In genomic region chr11:10130872-10131271, GRCh38 we compare ENCODE assay signal across 22 cellular contexts.
DNase-seq lines count a peak whose midpoint lies in the region; ATAC-seq, FAIRE-seq and TF ChIP-seq lines count a peak whose summit lies in the region.
"Had no signal": no experiment of that assay in that cellular context is flagged by ENCODE, and none has a peak within 500 bp of the region (broad histone marks: within the 10 kb centered on the region; RNA-seq: fewer than 3 reads in every experiment).

No MANE protein-coding gene starts in this region.

- no peaks in the 10 kb centered on the region for H3K79me2 ChIP-seq in K562 (ENCODE audit: control insufficient read depth, insufficient read depth, low read length)

- 74% methylated on average over 3 of the region's 3 CpGs for WGBS in A549 (ENCODE audit: missing lambda C conversion rate)
- WGBS in K562 (ENCODE audit: insufficient coverage, low coverage, missing lambda C conversion rate) = 12% methylated on average over 3 of the region's 3 CpGs

- no peak for TF ChIP-seq POLR2A in A549 (IDR thresholded peaks at IDR 0.05; ENCODE audit: low read length)
- TF ChIP-seq POLR2A in GM12892 (IDR thresholded peaks at IDR 0.05; ENCODE audit: low read depth, low read length) = no peak
- no peak for TF ChIP-seq POLR2A in H54 (IDR thresholded peaks at IDR 0.05; ENCODE audit: low read depth, low read length)
- TF ChIP-seq POLR2A in K562 (conservative IDR thresholded peaks at IDR 0.05) = no peak

- no peaks in the 10 kb centered on the region for H3K9me1 ChIP-seq in K562 (ENCODE audit: control insufficient read depth, insufficient read depth, low read length)

- no peak overlapping the region for H3K9ac ChIP-seq in K562 (ENCODE audit: insufficient read depth in 1 of 2, low read depth in 2 of 2, low read length in 2 of 2)
- H3K9ac ChIP-seq: BLaER1 treated with 17β-estradiol and CSF1 and Interleukin-3, amounts not matched to agents 10 nM and 100 nM had no signal

- no peak overlapping the region for H3K4me2 ChIP-seq in A549
- no peak overlapping the region for H3K4me2 ChIP-seq in K562 (ENCODE audit: insufficient read depth, low read length)
- H3K4me2 ChIP-seq: BLaER1 treated with 17β-estradiol and CSF1 and Interleukin-3, amounts not matched to agents 10 nM and 100 nM had no signal

- ATAC-seq in A549 (no peak), K562 (no peak)
- ATAC-seq: CD8-positive, alpha-beta T cell had no signal

- no TSS peak for BruUV-seq in K562 (replicated peaks; lab: Mats Ljungman, UMichigan)

- no peaks in the 10 kb centered on the region for H3K27me3 ChIP-seq in K562 (ENCODE audit: control insufficient read depth in 2 of 2, insufficient read depth in 2 of 2, low read length in 2 of 2)
- H3K27me3 ChIP-seq: BLaER1 treated with 17β-estradiol and CSF1 and Interleukin-3, amounts not matched to agents 10 nM and 100 nM had no signal

- CTCF ChIA-PET in A549 (lab: Yijun Ruan, JAX) = no interaction called here
- CTCF ChIA-PET in K562 (lab: Yijun Ruan, JAX; ENCODE audit: low intra/inter-chr PET ratio) = no interaction called here

- H3K27ac ChIP-seq in A549 (peak overlapping the region in 1 of 2 experiments; percentile 18; a peak in 1 of 6 replicates), K562 (ENCODE audit: extremely low read depth, low read depth, low read length) (no peak overlapping the region)
- H3K27ac ChIP-seq: BLaER1 treated with 17β-estradiol and CSF1 and Interleukin-3, amounts not matched to agents 10 nM and 100 nM; C4-2B had no signal

- no peak overlapping the region for H2AFZ ChIP-seq in K562 (ENCODE audit: low read depth, low read length)

- POLR2A ChIA-PET in A549 (lab: Yijun Ruan, JAX) (no interaction called here), K562 (lab: Yijun Ruan, JAX) (no interaction called here)

- DNase-seq in A549 (ENCODE audit: low read depth in 1 of 2, low spot score in 1 of 2) (no peak), GM12892 (ENCODE audit: insufficient read length) (no peak), H54 (ENCODE audit: insufficient read length, low spot score) (no peak), K562 (ENCODE audit: extremely low read depth in 1 of 4, low spot score in 3 of 4) (no peak), NCI-H774 (lab: John Stamatoyannopoulos, UW) (no peak), iPS-NIHi11 (ENCODE audit: low spot score) (no peak), NCI-H146 treated with DMSO at 0.1 percent for 48 hours (lab: John Stamatoyannopoulos, UW; ENCODE audit: unreplicated experiment) (no peak)
- DNase-seq: 8988T; AML-193; Caco-2; Calu3; CD4-positive, alpha-beta T cell; CD8-positive, alpha-beta T cell; DMS79 treated with DMSO at 0.1 percent for 48 hours; GF-D8 had no signal

- intact Hi-C loops in K562 (cut with micrococcal nuclease) = no loop called here

- TF ChIP-seq CTCF in A549 (IDR thresholded peaks at IDR 0.05) (no peak), K562 (IDR thresholded peaks at IDR 0.05 in 2 of 3, conservative IDR thresholded peaks at IDR 0.05 in 1 of 3; ENCODE audit: insufficient read depth in 2 of 3, low read depth in 1 of 3, low read length in 3 of 3) (no peak)

- H3K4me1 ChIP-seq in A549 = peaks cover 4% of the 10 kb centered on the region; the same call in 1 of the 3 replicates
- no peaks in the 10 kb centered on the region for H3K4me1 ChIP-seq in K562 (replicated peaks in 1 of 2; ENCODE audit: control insufficient read depth in 2 of 2, insufficient read depth in 2 of 2, low read length in 2 of 2)
- H3K4me1 ChIP-seq: BLaER1 treated with 17β-estradiol and CSF1 and Interleukin-3, amounts not matched to agents 10 nM and 100 nM; Caco-2 had no signal

- FAIRE-seq in A549 (lab: Jason Lieb, UNC) (peak; percentile 36), GM12892 (lab: Jason Lieb, UNC) (peak; percentile 17), H54 (lab: Jason Lieb, UNC) (peak; percentile 52), K562 (lab: Jason Lieb, UNC) (no peak)
- FAIRE-seq: A204.1, D721Med, G401.6, GM12891, GM18507 had no signal

- H3K36me3 ChIP-seq in K562 (ENCODE audit: control insufficient read depth, insufficient read depth, low read length) = no peaks in the 10 kb centered on the region

- TF ChIP-seq EP300 in A549 (IDR thresholded peaks at IDR 0.05) = no peak
- TF ChIP-seq EP300 in K562 (IDR thresholded peaks at IDR 0.05; ENCODE audit: low read length) = no peak

- H3K9me3 ChIP-seq in A549 (peaks cover 14% of the 10 kb centered on the region; the same call in 2 of the 3 replicates), K562 (replicated peaks; ENCODE audit: control insufficient read depth, insufficient read depth, low read depth, low read length) (no peaks in the 10 kb centered on the region)

- H3K4me3 ChIP-seq in A549 (no peak overlapping the region), K562 (no peak overlapping the region)
- H3K4me3 ChIP-seq: BLaER1 treated with 17β-estradiol and CSF1 and Interleukin-3, amounts not matched to agents 10 nM and 100 nM had no signal

- no peaks in the 10 kb centered on the region for H4K20me1 ChIP-seq in K562 (replicated peaks; ENCODE audit: control insufficient read depth, insufficient read depth, low read length)

- in situ Hi-C loops in K562 (cut with MboI) = loop anchor here (5.0 kb wide), 1 partner anchor 509 kb away; no protein-coding TSS in a partner anchor

- TF ChIP-seq RAD21 in A549 (conservative IDR thresholded peaks at IDR 0.05 in 1 of 2, IDR thresholded peaks at IDR 0.05 in 1 of 2) (no peak), K562 (CRISPR knock-in tag; conservative IDR thresholded peaks at IDR 0.05 in 1 of 2, IDR thresholded peaks at IDR 0.05 in 1 of 2) (no peak)

TF ChIP-seq in A549, 52 proteins besides CTCF, POLR2A, EP300 and RAD21:
- no peak for TF ChIP-seq TP53 (CRISPR knock-in tag; IDR thresholded peaks at IDR 0.05)
- peak; percentile 12 for TF ChIP-seq MAFK (IDR thresholded peaks at IDR 0.05; ENCODE audit: partially characterized antibody)
- TF ChIP-seq FOXS1 (CRISPR knock-in tag; IDR thresholded peaks at IDR 0.05) = no peak

TF ChIP-seq in K562, 482 proteins besides CTCF, POLR2A, EP300 and RAD21:
- TF ChIP-seq, protein P1, sequence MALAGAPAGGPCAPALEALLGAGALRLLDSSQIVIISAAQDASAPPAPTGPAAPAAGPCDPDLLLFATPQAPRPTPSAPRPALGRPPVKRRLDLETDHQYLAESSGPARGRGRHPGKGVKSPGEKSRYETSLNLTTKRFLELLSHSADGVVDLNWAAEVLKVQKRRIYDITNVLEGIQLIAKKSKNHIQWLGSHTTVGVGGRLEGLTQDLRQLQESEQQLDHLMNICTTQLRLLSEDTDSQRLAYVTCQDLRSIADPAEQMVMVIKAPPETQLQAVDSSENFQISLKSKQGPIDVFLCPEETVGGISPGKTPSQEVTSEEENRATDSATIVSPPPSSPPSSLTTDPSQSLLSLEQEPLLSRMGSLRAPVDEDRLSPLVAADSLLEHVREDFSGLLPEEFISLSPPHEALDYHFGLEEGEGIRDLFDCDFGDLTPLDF (CRISPR knock-in tag; IDR thresholded peaks at IDR 0.05) = no peak
- peak; percentile 74 for TF ChIP-seq ZNF316 (IDR thresholded peaks at IDR 0.05)
- peak; percentile 66 for TF ChIP-seq C11orf30 (IDR thresholded peaks at IDR 0.05; ENCODE audit: low read depth)
- TF ChIP-seq, protein P2, sequence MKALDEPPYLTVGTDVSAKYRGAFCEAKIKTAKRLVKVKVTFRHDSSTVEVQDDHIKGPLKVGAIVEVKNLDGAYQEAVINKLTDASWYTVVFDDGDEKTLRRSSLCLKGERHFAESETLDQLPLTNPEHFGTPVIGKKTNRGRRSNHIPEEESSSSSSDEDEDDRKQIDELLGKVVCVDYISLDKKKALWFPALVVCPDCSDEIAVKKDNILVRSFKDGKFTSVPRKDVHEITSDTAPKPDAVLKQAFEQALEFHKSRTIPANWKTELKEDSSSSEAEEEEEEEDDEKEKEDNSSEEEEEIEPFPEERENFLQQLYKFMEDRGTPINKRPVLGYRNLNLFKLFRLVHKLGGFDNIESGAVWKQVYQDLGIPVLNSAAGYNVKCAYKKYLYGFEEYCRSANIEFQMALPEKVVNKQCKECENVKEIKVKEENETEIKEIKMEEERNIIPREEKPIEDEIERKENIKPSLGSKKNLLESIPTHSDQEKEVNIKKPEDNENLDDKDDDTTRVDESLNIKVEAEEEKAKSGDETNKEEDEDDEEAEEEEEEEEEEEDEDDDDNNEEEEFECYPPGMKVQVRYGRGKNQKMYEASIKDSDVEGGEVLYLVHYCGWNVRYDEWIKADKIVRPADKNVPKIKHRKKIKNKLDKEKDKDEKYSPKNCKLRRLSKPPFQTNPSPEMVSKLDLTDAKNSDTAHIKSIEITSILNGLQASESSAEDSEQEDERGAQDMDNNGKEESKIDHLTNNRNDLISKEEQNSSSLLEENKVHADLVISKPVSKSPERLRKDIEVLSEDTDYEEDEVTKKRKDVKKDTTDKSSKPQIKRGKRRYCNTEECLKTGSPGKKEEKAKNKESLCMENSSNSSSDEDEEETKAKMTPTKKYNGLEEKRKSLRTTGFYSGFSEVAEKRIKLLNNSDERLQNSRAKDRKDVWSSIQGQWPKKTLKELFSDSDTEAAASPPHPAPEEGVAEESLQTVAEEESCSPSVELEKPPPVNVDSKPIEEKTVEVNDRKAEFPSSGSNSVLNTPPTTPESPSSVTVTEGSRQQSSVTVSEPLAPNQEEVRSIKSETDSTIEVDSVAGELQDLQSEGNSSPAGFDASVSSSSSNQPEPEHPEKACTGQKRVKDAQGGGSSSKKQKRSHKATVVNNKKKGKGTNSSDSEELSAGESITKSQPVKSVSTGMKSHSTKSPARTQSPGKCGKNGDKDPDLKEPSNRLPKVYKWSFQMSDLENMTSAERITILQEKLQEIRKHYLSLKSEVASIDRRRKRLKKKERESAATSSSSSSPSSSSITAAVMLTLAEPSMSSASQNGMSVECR (CRISPR knock-in tag; IDR thresholded peaks at IDR 0.05) = no peak
- peak; percentile 43; the same call in 1 of the 2 replicates for TF ChIP-seq MAFG (tag; conservative IDR thresholded peaks at IDR 0.05)
- peak; percentile 17; the same call in 1 of the 2 replicates for TF ChIP-seq MAFK (IDR thresholded peaks at IDR 0.05; ENCODE audit: low read length)
- peak; percentile 51 for TF ChIP-seq NFE2 (IDR thresholded peaks at IDR 0.05; ENCODE audit: low read depth)
- peak; percentile 13; the same call in 1 of the 2 replicates for TF ChIP-seq MAFF (IDR thresholded peaks at IDR 0.05; ENCODE audit: low read length)

Comparison
In these comparisons a context has a peak if more than half of its experiments do, and no peak if none do; other contexts are left out.
1. Of the 35 proteins assayed by ChIP-seq in both K562 and A549: peak only in K562: none; only in A549: none; in both: MAFK; in neither: 34.